In genomic region chr7:6991169-6991611, GRCh38 we compare ENCODE assay signal across 8 cellular contexts.
DNase-seq lines count a peak whose midpoint lies in the region; FAIRE-seq and TF ChIP-seq lines count a peak whose summit lies in the region.
"Not testable (repeated sequence)": the region's sequence is repeated elsewhere in the genome, so short reads cannot be mapped to it uniquely, and the experiment has no call there.

No MANE protein-coding gene starts in this region.

- not testable (repeated sequence) for H3K4me3 ChIP-seq in H1 (ENCODE audit: extremely low read depth in 1 of 4, insufficient read depth in 2 of 4, low read depth in 3 of 4, low read length in 4 of 4); mesendoderm (ENCODE audit: low read length)

- 0 out of 2 replicates have a peak overlapping the region, but pooled peaks have one; percentile 50 for H2BK12ac ChIP-seq in H1 (ENCODE audit: low read depth, low read length)

- DNase-seq in HFFc6 (peak; percentile 35), NCI-H748 (lab: John Stamatoyannopoulos, UW; ENCODE audit: unreplicated experiment) (peak; percentile 85), mesendoderm (peak; percentile 95), urothelium cell line (ENCODE audit: low spot score) (peak; percentile 70)
- DNase-seq in activated CD4-positive, alpha-beta T cell treated with anti-CD3 and anti-CD28 coated beads, Interleukin-2, amount 10 ng/mL, durations not matched to agents 24 days and 14 days, result peak; percentile 78
- peak; percentile 34 for DNase-seq in activated effector memory CD4-positive, alpha-beta T cell treated with Interleukin-2 at 50 U/mL for 16 hours
- not testable (repeated sequence) for DNase-seq in H1 (ENCODE audit: low read depth in 1 of 2, low spot score in 2 of 2)
- peak; percentile 2 to 30 for DNase-seq in stimulated activated CD4-positive, alpha-beta T cell treated with anti-CD3 and anti-CD28 coated beads, Interleukin-1b, Interleukin-23, amount 100 ng/mL, for 4 hours (ENCODE audit: low read depth in 2 of 2)

- peak overlapping the region; percentile 61; the same call in 1 of the 2 replicates for H2BK15ac ChIP-seq in H1 (ENCODE audit: low read length)
- not testable (repeated sequence) for H2BK15ac ChIP-seq in mesendoderm (replicated peaks; ENCODE audit: low read depth)

- peaks cover 22% of the 10 kb centered on the region for H3K4me1 Mint-ChIP-seq in HFFc6 (ENCODE audit: low read depth)
- H3K4me1 Mint-ChIP-seq in activated CD4-positive, alpha-beta T cell treated with anti-CD3 and anti-CD28 coated beads, Interleukin-2, amount 10 ng/mL, durations not matched to agents 24 days and 14 days, result peaks cover 13% of the 10 kb centered on the region

- not testable (repeated sequence) for H4K91ac ChIP-seq in H1 (replicated peaks; ENCODE audit: insufficient read length, low read length)

- not testable (repeated sequence) for H4K5ac ChIP-seq in H1 (ENCODE audit: insufficient read length, low read depth, low read length); mesendoderm (ENCODE audit: low read length)

- TF ChIP-seq EP300 in H1 (IDR thresholded peaks at IDR 0.05; ENCODE audit: borderline replicate concordance in 1 of 2, low read depth in 2 of 2, low read length in 2 of 2), result not testable (repeated sequence)

- H3K27me3 Mint-ChIP-seq in HFFc6 (ENCODE audit: insufficient read depth), result peaks cover 37% of the 10 kb centered on the region
- H3K27me3 Mint-ChIP-seq in activated CD4-positive, alpha-beta T cell treated with anti-CD3 and anti-CD28 coated beads, Interleukin-2, amount 10 ng/mL, durations not matched to agents 24 days and 14 days, result not testable (repeated sequence)

- H4K20me1 ChIP-seq in H1 (replicated peaks in 1 of 2; ENCODE audit: control insufficient read depth in 1 of 2, insufficient read depth in 2 of 2, low read length in 2 of 2), result not testable (repeated sequence)

- H2BK5ac ChIP-seq in H1 (ENCODE audit: low read depth, low read length); mesendoderm (ENCODE audit: low read length): not testable (repeated sequence)

- 63% methylated on average over 13 of the region's 13 CpGs; no CpG with 5 or more reads in 1 of the 2 experiments for WGBS in H1 (ENCODE audit: extremely low coverage in 1 of 2, insufficient coverage in 1 of 2, insufficient read length in 1 of 2, insufficient replicate concordance in 2 of 2, low coverage in 1 of 2, low lambda C conversion rate in 2 of 2, missing lambda C conversion rate in 1 of 2), 2 experiments
- no CpG with 5 or more reads among the region's 13 CpGs for WGBS in mesendoderm (ENCODE audit: extremely low coverage, insufficient coverage, low lambda C conversion rate)

- H3K4me3 Mint-ChIP-seq in HFFc6, result peak overlapping the region; percentile 71
- peak overlapping the region; percentile 16 for H3K4me3 Mint-ChIP-seq in activated CD4-positive, alpha-beta T cell treated with anti-CD3 and anti-CD28 coated beads, Interleukin-2, amount 10 ng/mL, durations not matched to agents 24 days and 14 days

- H3K79me1 ChIP-seq in H1 (ENCODE audit: low read depth, low read length); mesendoderm (ENCODE audit: low read length): not testable (repeated sequence)

- FAIRE-seq in H1 (lab: Jason Lieb, UNC); urothelium cell line (lab: Jason Lieb, UNC): not testable (repeated sequence)

- not testable (repeated sequence) for H3K9me3 ChIP-seq in H1 (ENCODE audit: insufficient read depth in 2 of 2, low read depth in 1 of 2, low read length in 1 of 2)

- H3K9ac ChIP-seq in H1 (replicated peaks in 1 of 4; ENCODE audit: extremely low read depth in 1 of 4, low read depth in 3 of 4, low read length in 3 of 4); mesendoderm (ENCODE audit: low read length): not testable (repeated sequence)

- H3K79me2 ChIP-seq in H1 (ENCODE audit: control insufficient read depth in 1 of 2, insufficient read depth in 2 of 2, low read length in 2 of 2); mesendoderm (ENCODE audit: control insufficient read depth, insufficient read depth, low read length): not testable (repeated sequence)

- not testable (repeated sequence) for H3K9me3 Mint-ChIP-seq in HFFc6; activated CD4-positive, alpha-beta T cell treated with anti-CD3 and anti-CD28 coated beads, Interleukin-2, amount 10 ng/mL, durations not matched to agents 24 days and 14 days

- peak overlapping the region; percentile 39; the same call in 1 of the 2 replicates for H3K27ac Mint-ChIP-seq in HFFc6
- not testable (repeated sequence) for H3K27ac Mint-ChIP-seq in activated CD4-positive, alpha-beta T cell treated with anti-CD3 and anti-CD28 coated beads, Interleukin-2, amount 10 ng/mL, durations not matched to agents 24 days and 14 days

- H3K4ac ChIP-seq in H1 (replicated peaks; ENCODE audit: insufficient read length, low read depth, low read length); mesendoderm (ENCODE audit: low read depth, low read length): not testable (repeated sequence)

- not testable (repeated sequence) for H3K4me1 ChIP-seq in H1 (replicated peaks in 1 of 4; ENCODE audit: control insufficient read depth in 3 of 4, insufficient read depth in 4 of 4, low read length in 3 of 4); mesendoderm (ENCODE audit: control insufficient read depth, low read depth, low read length)

- not testable (repeated sequence) for H2AK5ac ChIP-seq in H1 (ENCODE audit: low read depth, low read length); mesendoderm (ENCODE audit: low read length)

- not testable (repeated sequence) for H2BK20ac ChIP-seq in H1 (ENCODE audit: low read length)

- intact Hi-C loops in activated CD4-positive, alpha-beta T cell treated with anti-CD3 and anti-CD28 coated beads, Interleukin-2, amount 10 ng/mL, durations not matched to agents 24 days and 14 days (cut with micrococcal nuclease), result not testable (repeated sequence)

- CTCF ChIA-PET in H1 (lab: Charles Lee; ENCODE audit: partially characterized antibody), result interaction anchor here (1.4 kb wide), 1 partner anchor 109 kb away, joined by 4 read pairs; no protein-coding TSS in a partner anchor

- H3K56ac ChIP-seq in H1 (replicated peaks; ENCODE audit: insufficient read length, low read depth, low read length), result not testable (repeated sequence)
- peak overlapping the region; percentile 60 for H3K56ac ChIP-seq in mesendoderm (ENCODE audit: low read length)

- not testable (repeated sequence) for H2BK120ac ChIP-seq in H1 (replicated peaks; ENCODE audit: low read depth, low read length); mesendoderm (ENCODE audit: low read depth, low read length)

- H3K23me2 ChIP-seq in H1 (ENCODE audit: low read depth, low read length), result not testable (repeated sequence)

- not testable (repeated sequence) for H3K36me3 ChIP-seq in H1 (ENCODE audit: control insufficient read depth in 2 of 4, insufficient read depth in 4 of 4, low read length in 3 of 4); mesendoderm (ENCODE audit: control insufficient read depth, insufficient read depth, low read length)

- peak overlapping the region in 1 of 2 experiments; percentile 14; a peak in 1 of 4 replicates for H3K4me2 ChIP-seq in H1 (ENCODE audit: insufficient read depth in 1 of 2, low read depth in 2 of 2, low read length in 2 of 2)
- H3K4me2 ChIP-seq in mesendoderm (ENCODE audit: low read length), result not testable (repeated sequence)

- H3K18ac ChIP-seq in H1 (ENCODE audit: extremely low read depth, low read length); mesendoderm (ENCODE audit: low read length): not testable (repeated sequence)

- TF ChIP-seq POLR2A in H1 (IDR thresholded peaks at IDR 0.05; ENCODE audit: control extremely low read depth in 1 of 2, low read depth in 2 of 2, low read length in 2 of 2), result not testable (repeated sequence)

- not testable (repeated sequence) for TF ChIP-seq RAD21 in H1 (IDR thresholded peaks at IDR 0.05 in 1 of 2, conservative IDR thresholded peaks at IDR 0.05 in 1 of 2; ENCODE audit: low read depth in 2 of 2, low read length in 2 of 2)

- not testable (repeated sequence) for H3K27ac ChIP-seq in H1 (ENCODE audit: low read depth, low read length); mesendoderm (ENCODE audit: low read depth, low read length)

- H3K14ac ChIP-seq in H1 (ENCODE audit: insufficient read length), result not testable (repeated sequence)

- not testable (repeated sequence) for H2AFZ ChIP-seq in H1 (ENCODE audit: low read length)

- not testable (repeated sequence) for H4K8ac ChIP-seq in H1 (ENCODE audit: extremely low read depth, insufficient read depth, low read length); mesendoderm (ENCODE audit: low read depth, low read length)

- not testable (repeated sequence) for TF ChIP-seq CTCF in HFFc6 (IDR thresholded peaks at IDR 0.05); H1 (IDR thresholded peaks at IDR 0.05; ENCODE audit: control extremely low read depth in 1 of 3, insufficient read depth in 1 of 3, low read depth in 1 of 3, low read length in 3 of 3)

- POLR2A ChIA-PET in H1 (lab: Charles Lee; ENCODE audit: partially characterized antibody), result not testable (repeated sequence)

- H3K36me3 Mint-ChIP-seq in HFFc6 (ENCODE audit: low read depth); activated CD4-positive, alpha-beta T cell treated with anti-CD3 and anti-CD28 coated beads, Interleukin-2, amount 10 ng/mL, durations not matched to agents 24 days and 14 days (ENCODE audit: low read depth): not testable (repeated sequence)

- not testable (repeated sequence) for H3K23ac ChIP-seq in H1 (ENCODE audit: insufficient read length); mesendoderm (ENCODE audit: low read length)

- H3K27me3 ChIP-seq in H1 (replicated peaks in 1 of 4; ENCODE audit: control insufficient read depth in 3 of 4, extremely low read depth in 1 of 4, insufficient read depth in 3 of 4, low read length in 3 of 4); mesendoderm (ENCODE audit: insufficient read depth, low read length, poor library complexity): not testable (repeated sequence)

TF ChIP-seq in H1, 55 proteins besides CTCF, POLR2A, EP300 and RAD21:
- peak; percentile 46; the same call in 1 of the 2 replicates for TF ChIP-seq BACH1 (IDR thresholded peaks at IDR 0.05; ENCODE audit: low read length)
